In the genomic region with DNA sequence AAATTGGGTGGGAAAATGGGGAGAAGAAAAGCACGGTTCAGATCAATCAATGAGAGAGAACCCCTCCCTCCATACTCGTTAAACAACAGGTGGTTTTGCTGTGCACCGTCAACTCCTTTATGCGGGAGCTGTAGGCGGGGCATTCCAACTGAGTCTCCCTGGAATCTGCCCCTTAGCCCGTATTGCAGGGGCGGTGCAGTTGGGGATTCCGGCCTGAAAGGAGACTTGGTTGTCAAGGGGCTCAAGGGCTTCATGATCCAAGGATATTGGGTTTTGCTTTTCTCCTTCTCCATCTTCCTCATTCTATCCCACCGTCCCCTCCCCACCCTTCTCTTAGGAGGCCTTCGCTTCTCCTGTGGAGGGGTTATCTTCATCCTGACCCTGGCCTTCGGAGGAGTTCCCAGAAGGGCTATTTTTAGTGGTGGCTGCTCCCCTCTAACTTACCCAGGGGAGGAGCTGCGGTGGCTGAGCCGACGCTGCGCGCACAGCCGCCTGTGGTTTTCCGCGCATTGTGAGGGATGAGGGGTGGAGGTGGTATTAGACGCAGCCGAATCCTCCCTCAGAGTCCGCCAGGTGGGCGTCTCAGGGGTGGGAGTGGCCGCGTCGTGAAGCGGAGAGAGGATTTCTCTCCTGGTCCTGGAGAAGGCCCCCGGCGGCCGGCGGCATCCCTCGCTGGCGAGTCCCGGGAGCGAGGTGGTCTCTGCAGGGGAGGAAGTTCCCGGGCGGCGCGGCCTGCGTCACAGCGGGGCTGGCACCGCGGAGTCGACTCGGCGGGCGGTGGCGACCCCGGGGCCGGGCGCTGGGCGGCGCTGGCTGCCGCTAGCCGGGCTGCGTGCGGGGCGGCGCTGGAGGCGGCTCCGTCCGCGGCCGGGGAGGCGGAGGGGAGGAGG, we compare ENCODE assay signal across 8 cellular contexts. TPM values are rescaled to one million over a fixed set of nuclear protein-coding genes. Genes with fewer than 3 reads are reported as not detected.
DNase-seq lines count a peak whose midpoint lies in the region; ATAC-seq and TF ChIP-seq lines count a peak whose summit lies in the region.

No MANE protein-coding gene starts in this region.

- peak; percentile 50 for TF ChIP-seq CTCF in liver (IDR thresholded peaks at IDR 0.05; ENCODE audit: low read depth, low read length, missing input control)

- H3K27me3 Mint-ChIP-seq in activated CD4-positive, alpha-beta T cell treated with anti-CD3 and anti-CD28 coated beads, Interleukin-2, amount 10 ng/mL, durations not matched to agents 7 days and 5 days, result no peaks in the 10 kb centered on the region

- H3K27ac Mint-ChIP-seq in activated CD4-positive, alpha-beta T cell treated with anti-CD3 and anti-CD28 coated beads, Interleukin-2, amount 10 ng/mL, durations not matched to agents 7 days and 5 days, result peak overlapping the region; percentile 96

- H3K27me3 ChIP-seq in liver (ENCODE audit: control insufficient read depth in 4 of 4, insufficient read depth in 4 of 4, low read length in 3 of 4), result peaks cover 0 to 7% (median 0%) of the 10 kb centered on the region in 4 donors

- H3K4me3 Mint-ChIP-seq in activated CD4-positive, alpha-beta T cell treated with anti-CD3 and anti-CD28 coated beads, Interleukin-2, amount 10 ng/mL, durations not matched to agents 7 days and 5 days, result peak overlapping the region; percentile 85

- CTCF ChIA-PET in activated CD4-positive, alpha-beta T cell treated with anti-CD3 and anti-CD28 coated beads, Interleukin-2, amount 10 ng/mL, durations not matched to agents 7 days and 5 days (lab: Charles Lee), result interaction anchor here (0.6 to 7.8 kb wide), 20 partner anchors 8 to 148 kb away, joined by 3 to 57 read pairs (median 4); no protein-coding TSS in a partner anchor

- H3K27ac ChIP-seq in liver (ENCODE audit: low read depth in 1 of 2, low read length in 2 of 2), result peak overlapping the region; percentile 47 to 79

- H3K9me3 Mint-ChIP-seq in activated CD4-positive, alpha-beta T cell treated with anti-CD3 and anti-CD28 coated beads, Interleukin-2, amount 10 ng/mL, durations not matched to agents 7 days and 5 days, result no peaks in the 10 kb centered on the region

- WGBS in liver, result 6% methylated on average over 65 of the region's 65 CpGs

- H3K36me3 ChIP-seq in liver (ENCODE audit: control insufficient read depth in 4 of 4, insufficient read depth in 3 of 4, low read depth in 1 of 4, low read length in 3 of 4), result no peaks in the 10 kb centered on the region

- no peak for TF ChIP-seq RAD21 in liver (IDR thresholded peaks at IDR 0.05)

- ATAC-seq in GM18873 (IDR thresholded peaks at IDR 0.05; ENCODE audit: low FRiP score, unreplicated experiment) (peak; percentile 69), HG03139 (IDR thresholded peaks at IDR 0.05; ENCODE audit: unreplicated experiment) (peak; percentile 79)

- peaks cover 0 to 21% (median 10%) of the 10 kb centered on the region in 4 donors for H3K4me1 ChIP-seq in liver (ENCODE audit: control insufficient read depth in 4 of 4, insufficient read depth in 4 of 4, low read length in 3 of 4)

- POLR2A ChIA-PET in activated CD4-positive, alpha-beta T cell treated with anti-CD3 and anti-CD28 coated beads, Interleukin-2, amount 10 ng/mL, durations not matched to agents 7 days and 5 days (lab: Charles Lee), result interaction anchor here (0.6 to 2.3 kb wide), 6 partner anchors 9 to 131 kb away, joined by 4 to 8 read pairs (median 6); no protein-coding TSS in a partner anchor

- H3K36me3 Mint-ChIP-seq in activated CD4-positive, alpha-beta T cell treated with anti-CD3 and anti-CD28 coated beads, Interleukin-2, amount 10 ng/mL, durations not matched to agents 7 days and 5 days (ENCODE audit: low read depth), result peaks cover 48% of the 10 kb centered on the region

- peaks cover 72% of the 10 kb centered on the region for H3K4me1 Mint-ChIP-seq in activated CD4-positive, alpha-beta T cell treated with anti-CD3 and anti-CD28 coated beads, Interleukin-2, amount 10 ng/mL, durations not matched to agents 7 days and 5 days

- no peak overlapping the region for H3K9ac ChIP-seq in liver (ENCODE audit: low read depth in 1 of 2, low read length in 2 of 2)

- peak; percentile 87 for DNase-seq in Ammon's horn (ENCODE audit: low spot score)
- peak; percentile 60 to 87 for DNase-seq in NCI-H446 (lab: John Stamatoyannopoulos, UW)
- DNase-seq in activated CD4-positive, alpha-beta T cell treated with anti-CD3 and anti-CD28 coated beads, Interleukin-2, amount 10 ng/mL, durations not matched to agents 7 days and 5 days, result peak; percentile 84
- DNase-seq in dedifferentiated amniotic fluid mesenchymal stem cell (ENCODE audit: extremely low spot score), result peak; percentile 67
- peak; percentile 85 for DNase-seq in stimulated activated CD4-positive, alpha-beta T cell treated with anti-CD3 and anti-CD28 coated beads, Interleukin-4, amount 100 ng/mL, for 24 hours

- H3K9me3 ChIP-seq in liver (ENCODE audit: control insufficient read depth in 4 of 4, low read length in 3 of 4), result no peaks in the 10 kb centered on the region

- H3K4me3 ChIP-seq in liver (ENCODE audit: low read depth in 1 of 3, low read length in 3 of 3), result peak overlapping the region; percentile 19 to 78 (median 76)

TF ChIP-seq in liver, 16 proteins besides CTCF, POLR2A, EP300 and RAD21:
- TF ChIP-seq, protein P1, sequence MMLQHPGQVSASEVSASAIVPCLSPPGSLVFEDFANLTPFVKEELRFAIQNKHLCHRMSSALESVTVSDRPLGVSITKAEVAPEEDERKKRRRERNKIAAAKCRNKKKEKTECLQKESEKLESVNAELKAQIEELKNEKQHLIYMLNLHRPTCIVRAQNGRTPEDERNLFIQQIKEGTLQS (IDR thresholded peaks at IDR 0.05), result no peak
- TF ChIP-seq FOXA1 (IDR thresholded peaks at IDR 0.05), result no peak
- peak; percentile 50 for TF ChIP-seq NR2F2 (IDR thresholded peaks at IDR 0.05)

RNA-seq across cellular contexts. Expression of gene LRRC8C, which starts 0.5 kb away (rescaled TPM):
- total RNA-seq in activated CD4-positive, alpha-beta T cell treated with anti-CD3 and anti-CD28 coated beads, Interleukin-2, amount 10 ng/mL, durations not matched to agents 7 days and 5 days, result 10 to 100 TPM; 45.0 to 55.2 TPM
- 1 to 10 TPM; 2.0 to 3.5 TPM for total RNA-seq in liver
- polyA plus RNA-seq in liver, result under 1 TPM; 0.63 to 0.90 TPM

Comparison
In these comparisons a context has a peak if more than half of its experiments do, and no peak if none do; other contexts are left out.
1. Peak in every context shown above with its lines: DNase-seq, ATAC-seq, H3K4me3 ChIP-seq and H3K27ac ChIP-seq.
2. RNA of gene LRRC8C, which starts 0.5 kb away (total RNA-seq): 45.0 to 55.2 TPM in activated CD4-positive, alpha-beta T cell treated with anti-CD3 and anti-CD28 coated beads, Interleukin-2, amount 10 ng/mL, durations not matched to agents 7 days and 5 days; 2.0 to 3.5 TPM in liver; every median in the first group is over 10 times any median in the second.